In the genomic region with DNA sequence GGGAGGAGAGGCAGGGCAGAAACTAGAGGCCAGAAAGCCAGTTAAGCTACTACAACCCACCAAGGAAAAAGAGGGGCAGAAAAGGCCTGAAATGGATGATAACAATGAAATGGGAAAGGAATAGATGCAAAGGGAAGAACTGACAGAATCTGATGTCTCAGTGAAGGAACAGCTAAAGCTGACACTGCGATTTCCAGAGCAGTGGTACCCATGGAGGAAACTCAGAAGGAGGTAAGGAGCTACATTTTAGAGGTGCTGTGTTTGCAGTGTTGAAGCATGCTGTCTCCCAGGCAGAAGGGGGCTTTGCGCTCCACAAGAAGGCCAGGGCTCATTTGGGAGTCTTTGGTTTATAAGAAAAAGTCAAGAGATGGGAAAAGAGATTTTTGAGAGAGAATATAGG, we compare ENCODE assay signal across 11 cellular contexts. TPM values are rescaled to one million over a fixed set of nuclear protein-coding genes. Genes with fewer than 3 reads are reported as not detected.
A peak's percentile ranks its signal among the peaks of the same experiment; 100 is the strongest.
DNase-seq lines count a peak whose midpoint lies in the region; ATAC-seq and TF ChIP-seq lines count a peak whose summit lies in the region.
"Had no signal": no experiment of that assay in that cellular context is flagged by ENCODE, and none has a peak within 500 bp of the region (broad histone marks: within the 10 kb centered on the region; RNA-seq: fewer than 3 reads in every experiment).

No MANE protein-coding gene starts in this region.

- TF ChIP-seq RAD21 in liver (IDR thresholded peaks at IDR 0.05): no peak

- H3K27me3 Mint-ChIP-seq in HFFc6 (ENCODE audit: insufficient read depth): no peaks in the 10 kb centered on the region
- no peaks in the 10 kb centered on the region for H3K27me3 Mint-ChIP-seq in activated naive CD8-positive, alpha-beta T cell treated with anti-CD3 and anti-CD28 coated beads for 36 hours
- H3K27me3 Mint-ChIP-seq: brain had no signal

- ATAC-seq in GM19395 (IDR thresholded peaks at IDR 0.05; ENCODE audit: unreplicated experiment): no peak

- no peak for TF ChIP-seq POLR2A in stomach (IDR thresholded peaks at IDR 0.05)

- H3K4me3 Mint-ChIP-seq in HFFc6: peak overlapping the region; percentile 88
- H3K4me3 Mint-ChIP-seq in activated naive CD8-positive, alpha-beta T cell treated with anti-CD3 and anti-CD28 coated beads for 36 hours: no peak overlapping the region

- H3K9ac ChIP-seq in liver (ENCODE audit: low read depth in 1 of 2, low read length in 2 of 2): no peak overlapping the region

- H3K4me3 ChIP-seq in liver (ENCODE audit: low read depth in 1 of 3, low read length in 3 of 3): no peak overlapping the region
- no peak overlapping the region for H3K4me3 ChIP-seq in stomach

- H3K27ac ChIP-seq in liver (ENCODE audit: low read depth in 1 of 2, low read length in 2 of 2): peak overlapping the region; percentile 13 to 63
- peak overlapping the region in 4 of 5 donors; percentile 94 to 100 (median 98) for H3K27ac ChIP-seq in stomach

- TF ChIP-seq EP300 in stomach (IDR thresholded peaks at IDR 0.05): no peak

- H3K4me1 ChIP-seq in liver (ENCODE audit: control insufficient read depth in 4 of 4, insufficient read depth in 4 of 4, low read length in 3 of 4) (peaks cover 12 to 31% (median 20%) of the 10 kb centered on the region in 4 donors), stomach (peaks cover 46 to 91% (median 76%) of the 10 kb centered on the region in 4 donors)

- intact Hi-C loops in stomach (cut with DNase I; ENCODE audit: low total_unique reads): no loop called here

- no peaks in the 10 kb centered on the region for H3K9me3 Mint-ChIP-seq in HFFc6
- H3K9me3 Mint-ChIP-seq in activated naive CD8-positive, alpha-beta T cell treated with anti-CD3 and anti-CD28 coated beads for 36 hours: no peaks in the 10 kb centered on the region
- H3K9me3 Mint-ChIP-seq: brain had no signal

- peak overlapping the region; percentile 97 for H3K27ac Mint-ChIP-seq in HFFc6
- H3K27ac Mint-ChIP-seq in activated naive CD8-positive, alpha-beta T cell treated with anti-CD3 and anti-CD28 coated beads for 36 hours: peak overlapping the region; percentile 52

- WGBS in liver: 98% methylated on average over 2 of the region's 2 CpGs
- 93 to 100% (median 98%) methylated on average over 2 of the region's 2 CpGs for WGBS in stomach, 5 donors

- peaks cover 91% of the 10 kb centered on the region for H3K4me1 Mint-ChIP-seq in HFFc6 (ENCODE audit: low read depth)
- H3K4me1 Mint-ChIP-seq in activated naive CD8-positive, alpha-beta T cell treated with anti-CD3 and anti-CD28 coated beads for 36 hours: peaks cover 42% of the 10 kb centered on the region

- DNase-seq in HFFc6 (no peak), stomach (no peak), NCI-H187 treated with DMSO at 0.1 percent for 48 hours (lab: John Stamatoyannopoulos, UW) (no peak), NCI-H2107 treated with DMSO at 0.1 percent for 48 hours (lab: John Stamatoyannopoulos, UW; ENCODE audit: unreplicated experiment) (no peak)
- no peak for DNase-seq in activated naive CD8-positive, alpha-beta T cell treated with anti-CD3 and anti-CD28 coated beads for 36 hours
- DNase-seq: activated CD4-positive, alpha-beta T cell treated with anti-CD3 and anti-CD28 coated beads for 4 hours; foreskin melanocyte; NCI-H2081 had no signal

- TF ChIP-seq CTCF in HFFc6 (IDR thresholded peaks at IDR 0.05) (no peak), liver (IDR thresholded peaks at IDR 0.05; ENCODE audit: low read depth, low read length, missing input control) (no peak), stomach (IDR thresholded peaks at IDR 0.05) (no peak)

- H3K36me3 ChIP-seq in liver (ENCODE audit: control insufficient read depth in 4 of 4, insufficient read depth in 3 of 4, low read depth in 1 of 4, low read length in 3 of 4) (peaks cover 0 to 13% (median 3%) of the 10 kb centered on the region in 4 donors), stomach (peaks cover 6 to 46% (median 41%) of the 10 kb centered on the region in 4 donors)

- H3K27me3 ChIP-seq in liver (ENCODE audit: control insufficient read depth in 4 of 4, insufficient read depth in 4 of 4, low read length in 3 of 4): no peaks in the 10 kb centered on the region
- H3K27me3 ChIP-seq in stomach: no peaks in the 10 kb centered on the region

- H3K9me3 ChIP-seq in liver (ENCODE audit: control insufficient read depth in 4 of 4, low read length in 3 of 4) (no peaks in the 10 kb centered on the region), stomach (no peaks in the 10 kb centered on the region)

- peaks cover 63% of the 10 kb centered on the region for H3K36me3 Mint-ChIP-seq in HFFc6 (ENCODE audit: low read depth)
- peaks cover 22% of the 10 kb centered on the region for H3K36me3 Mint-ChIP-seq in activated naive CD8-positive, alpha-beta T cell treated with anti-CD3 and anti-CD28 coated beads for 36 hours

TF ChIP-seq in liver, 16 proteins besides CTCF, POLR2A, EP300 and RAD21:
- TF ChIP-seq EGR1 (IDR thresholded peaks at IDR 0.05; ENCODE audit: low read depth in 2 of 2) (no peak), YY1 (IDR thresholded peaks at IDR 0.05) (no peak), JUND (IDR thresholded peaks at IDR 0.05) (no peak), FOXA1 (IDR thresholded peaks at IDR 0.05) (no peak), ATF3 (IDR thresholded peaks at IDR 0.05) (no peak), NR2F2 (IDR thresholded peaks at IDR 0.05) (no peak), TAF1 (conservative IDR thresholded peaks at IDR 0.05) (no peak), ZBTB33 (IDR thresholded peaks at IDR 0.05) (no peak), REST (IDR thresholded peaks at IDR 0.05) (no peak), RXRA (IDR thresholded peaks at IDR 0.05) (no peak), HNF4G (IDR thresholded peaks at IDR 0.05) (no peak), HNF4A (conservative IDR thresholded peaks at IDR 0.05) (no peak), FOXA2 (IDR thresholded peaks at IDR 0.05) (no peak), GABPA (IDR thresholded peaks at IDR 0.05 in 1 of 2, conservative IDR thresholded peaks at IDR 0.05 in 1 of 2) (no peak)
- TF ChIP-seq, protein P1, sequence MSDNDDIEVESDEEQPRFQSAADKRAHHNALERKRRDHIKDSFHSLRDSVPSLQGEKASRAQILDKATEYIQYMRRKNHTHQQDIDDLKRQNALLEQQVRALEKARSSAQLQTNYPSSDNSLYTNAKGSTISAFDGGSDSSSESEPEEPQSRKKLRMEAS (IDR thresholded peaks at IDR 0.05): no peak

RNA-seq across cellular contexts. Expression of gene ZBTB38, which starts 38.0 kb away (rescaled TPM):
- total RNA-seq in HFFc6 (2021; fragmentation: NEBNext Ultra II Directional; extraction: Animal tissue kit (Norgen Biotek cat#: 25700)): 100 to 1,000 TPM; 146 to 172 (median 158) TPM
- 10 to 100 TPM; 14.7 to 16.7 TPM for total RNA-seq in activated naive CD8-positive, alpha-beta T cell treated with anti-CD3 and anti-CD28 coated beads for 36 hours
- total RNA-seq in liver: 10 to 100 TPM; 19.8 to 57.3 TPM
- polyA plus RNA-seq in liver: 10 to 100 TPM in 1 of 2 donors, 1 to 10 TPM in 1; 9.5 to 19.2 TPM
- total RNA-seq in stomach: 100 to 1,000 TPM in 1 of 5 donors, 10 to 100 TPM in 4; 26.9 to 253 (median 64.3) TPM
- 10 to 100 TPM in 1 of 3 donors, 1 to 10 TPM in 2; 5.3 to 10.7 (median 9.5) TPM for polyA plus RNA-seq in stomach
